1 cellular context compared by ENCODE assay signal in genomic region chr22:23103199-23103954, GRCh38.
TF ChIP-seq lines count a peak whose summit lies in the region.

No MANE protein-coding gene starts in this region.

TF ChIP-seq in K562, 482 proteins besides CTCF, POLR2A, EP300 and RAD21 (continues in another document):
- no peak for TF ChIP-seq ETS2 (tag; IDR thresholded peaks at IDR 0.05; ENCODE audit: borderline replicate concordance, poor library complexity, severe bottlenecking)
- TF ChIP-seq, protein P1, sequence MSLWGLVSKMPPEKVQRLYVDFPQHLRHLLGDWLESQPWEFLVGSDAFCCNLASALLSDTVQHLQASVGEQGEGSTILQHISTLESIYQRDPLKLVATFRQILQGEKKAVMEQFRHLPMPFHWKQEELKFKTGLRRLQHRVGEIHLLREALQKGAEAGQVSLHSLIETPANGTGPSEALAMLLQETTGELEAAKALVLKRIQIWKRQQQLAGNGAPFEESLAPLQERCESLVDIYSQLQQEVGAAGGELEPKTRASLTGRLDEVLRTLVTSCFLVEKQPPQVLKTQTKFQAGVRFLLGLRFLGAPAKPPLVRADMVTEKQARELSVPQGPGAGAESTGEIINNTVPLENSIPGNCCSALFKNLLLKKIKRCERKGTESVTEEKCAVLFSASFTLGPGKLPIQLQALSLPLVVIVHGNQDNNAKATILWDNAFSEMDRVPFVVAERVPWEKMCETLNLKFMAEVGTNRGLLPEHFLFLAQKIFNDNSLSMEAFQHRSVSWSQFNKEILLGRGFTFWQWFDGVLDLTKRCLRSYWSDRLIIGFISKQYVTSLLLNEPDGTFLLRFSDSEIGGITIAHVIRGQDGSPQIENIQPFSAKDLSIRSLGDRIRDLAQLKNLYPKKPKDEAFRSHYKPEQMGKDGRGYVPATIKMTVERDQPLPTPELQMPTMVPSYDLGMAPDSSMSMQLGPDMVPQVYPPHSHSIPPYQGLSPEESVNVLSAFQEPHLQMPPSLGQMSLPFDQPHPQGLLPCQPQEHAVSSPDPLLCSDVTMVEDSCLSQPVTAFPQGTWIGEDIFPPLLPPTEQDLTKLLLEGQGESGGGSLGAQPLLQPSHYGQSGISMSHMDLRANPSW (CRISPR knock-in tag; IDR thresholded peaks at IDR 0.05): peak; percentile 29; the same call in 1 of the 2 replicates
- TF ChIP-seq ZBED1 (IDR thresholded peaks at IDR 0.05): no peak
- TF ChIP-seq, protein P2, sequence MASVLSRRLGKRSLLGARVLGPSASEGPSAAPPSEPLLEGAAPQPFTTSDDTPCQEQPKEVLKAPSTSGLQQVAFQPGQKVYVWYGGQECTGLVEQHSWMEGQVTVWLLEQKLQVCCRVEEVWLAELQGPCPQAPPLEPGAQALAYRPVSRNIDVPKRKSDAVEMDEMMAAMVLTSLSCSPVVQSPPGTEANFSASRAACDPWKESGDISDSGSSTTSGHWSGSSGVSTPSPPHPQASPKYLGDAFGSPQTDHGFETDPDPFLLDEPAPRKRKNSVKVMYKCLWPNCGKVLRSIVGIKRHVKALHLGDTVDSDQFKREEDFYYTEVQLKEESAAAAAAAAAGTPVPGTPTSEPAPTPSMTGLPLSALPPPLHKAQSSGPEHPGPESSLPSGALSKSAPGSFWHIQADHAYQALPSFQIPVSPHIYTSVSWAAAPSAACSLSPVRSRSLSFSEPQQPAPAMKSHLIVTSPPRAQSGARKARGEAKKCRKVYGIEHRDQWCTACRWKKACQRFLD (CRISPR knock-in tag; IDR thresholded peaks at IDR 0.05): no peak
- TF ChIP-seq CEBPG (CRISPR knock-in tag; IDR thresholded peaks at IDR 0.05): no peak
- no peak for TF ChIP-seq CEBPG (tag; conservative IDR thresholded peaks at IDR 0.05 in 1 of 2, IDR thresholded peaks at IDR 0.05 in 1 of 2)
- no peak for TF ChIP-seq MYNN (IDR thresholded peaks at IDR 0.05)
- peak; percentile 62; the same call in 1 of the 2 replicates for TF ChIP-seq MYNN (CRISPR knock-in tag; IDR thresholded peaks at IDR 0.05)
- TF ChIP-seq ZNF174 (CRISPR knock-in tag; IDR thresholded peaks at IDR 0.05): no peak
- no peak for TF ChIP-seq ZNF277 (CRISPR knock-in tag; IDR thresholded peaks at IDR 0.05; ENCODE audit: borderline replicate concordance)
- no peak for TF ChIP-seq IRF9 (tag; IDR thresholded peaks at IDR 0.05)
- TF ChIP-seq TRIM28 (IDR thresholded peaks at IDR 0.05): no peak
- no peak for TF ChIP-seq CBX8 (IDR thresholded peaks at IDR 0.05; ENCODE audit: borderline replicate concordance, extremely low read depth, low read depth, low read length, poor library complexity, severe bottlenecking)
- TF ChIP-seq TAF9B (IDR thresholded peaks at IDR 0.05; ENCODE audit: partially characterized antibody): no peak
- TF ChIP-seq, protein P3, sequence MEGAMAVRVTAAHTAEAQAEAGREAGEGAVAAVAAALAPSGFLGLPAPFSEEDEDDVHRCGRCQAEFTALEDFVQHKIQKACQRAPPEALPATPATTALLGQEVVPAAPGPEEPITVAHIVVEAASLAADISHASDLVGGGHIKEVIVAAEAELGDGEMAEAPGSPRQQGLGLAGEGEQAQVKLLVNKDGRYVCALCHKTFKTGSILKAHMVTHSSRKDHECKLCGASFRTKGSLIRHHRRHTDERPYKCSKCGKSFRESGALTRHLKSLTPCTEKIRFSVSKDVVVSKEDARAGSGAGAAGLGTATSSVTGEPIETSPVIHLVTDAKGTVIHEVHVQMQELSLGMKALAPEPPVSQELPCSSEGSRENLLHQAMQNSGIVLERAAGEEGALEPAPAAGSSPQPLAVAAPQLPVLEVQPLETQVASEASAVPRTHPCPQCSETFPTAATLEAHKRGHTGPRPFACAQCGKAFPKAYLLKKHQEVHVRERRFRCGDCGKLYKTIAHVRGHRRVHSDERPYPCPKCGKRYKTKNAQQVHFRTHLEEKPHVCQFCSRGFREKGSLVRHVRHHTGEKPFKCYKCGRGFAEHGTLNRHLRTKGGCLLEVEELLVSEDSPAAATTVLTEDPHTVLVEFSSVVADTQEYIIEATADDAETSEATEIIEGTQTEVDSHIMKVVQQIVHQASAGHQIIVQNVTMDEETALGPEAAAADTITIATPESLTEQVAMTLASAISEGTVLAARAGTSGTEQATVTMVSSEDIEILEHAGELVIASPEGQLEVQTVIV (CRISPR knock-in tag; IDR thresholded peaks at IDR 0.05; ENCODE audit: borderline replicate concordance): no peak
- TF ChIP-seq CREB1 (IDR thresholded peaks at IDR 0.05): no peak
- no peak for TF ChIP-seq CREB1 (CRISPR knock-in tag; IDR thresholded peaks at IDR 0.05)
- TF ChIP-seq YY1 (IDR thresholded peaks at IDR 0.05; ENCODE audit: borderline replicate concordance in 1 of 3, control insufficient read depth in 1 of 3, extremely low read depth in 1 of 3, insufficient read depth in 3 of 3, insufficient read length in 1 of 3, insufficient replicate concordance in 2 of 3, low read depth in 1 of 3, low read length in 2 of 3): peak in 1 of 3 experiments; percentile 15
- TF ChIP-seq, protein P4, sequence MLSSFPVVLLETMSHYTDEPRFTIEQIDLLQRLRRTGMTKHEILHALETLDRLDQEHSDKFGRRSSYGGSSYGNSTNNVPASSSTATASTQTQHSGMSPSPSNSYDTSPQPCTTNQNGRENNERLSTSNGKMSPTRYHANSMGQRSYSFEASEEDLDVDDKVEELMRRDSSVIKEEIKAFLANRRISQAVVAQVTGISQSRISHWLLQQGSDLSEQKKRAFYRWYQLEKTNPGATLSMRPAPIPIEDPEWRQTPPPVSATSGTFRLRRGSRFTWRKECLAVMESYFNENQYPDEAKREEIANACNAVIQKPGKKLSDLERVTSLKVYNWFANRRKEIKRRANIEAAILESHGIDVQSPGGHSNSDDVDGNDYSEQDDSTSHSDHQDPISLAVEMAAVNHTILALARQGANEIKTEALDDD (IDR thresholded peaks at IDR 0.05): no peak
- TF ChIP-seq CBX3 (IDR thresholded peaks at IDR 0.05; ENCODE audit: borderline replicate concordance in 1 of 2, low read length in 2 of 2): no peak
- TF ChIP-seq, protein P5, sequence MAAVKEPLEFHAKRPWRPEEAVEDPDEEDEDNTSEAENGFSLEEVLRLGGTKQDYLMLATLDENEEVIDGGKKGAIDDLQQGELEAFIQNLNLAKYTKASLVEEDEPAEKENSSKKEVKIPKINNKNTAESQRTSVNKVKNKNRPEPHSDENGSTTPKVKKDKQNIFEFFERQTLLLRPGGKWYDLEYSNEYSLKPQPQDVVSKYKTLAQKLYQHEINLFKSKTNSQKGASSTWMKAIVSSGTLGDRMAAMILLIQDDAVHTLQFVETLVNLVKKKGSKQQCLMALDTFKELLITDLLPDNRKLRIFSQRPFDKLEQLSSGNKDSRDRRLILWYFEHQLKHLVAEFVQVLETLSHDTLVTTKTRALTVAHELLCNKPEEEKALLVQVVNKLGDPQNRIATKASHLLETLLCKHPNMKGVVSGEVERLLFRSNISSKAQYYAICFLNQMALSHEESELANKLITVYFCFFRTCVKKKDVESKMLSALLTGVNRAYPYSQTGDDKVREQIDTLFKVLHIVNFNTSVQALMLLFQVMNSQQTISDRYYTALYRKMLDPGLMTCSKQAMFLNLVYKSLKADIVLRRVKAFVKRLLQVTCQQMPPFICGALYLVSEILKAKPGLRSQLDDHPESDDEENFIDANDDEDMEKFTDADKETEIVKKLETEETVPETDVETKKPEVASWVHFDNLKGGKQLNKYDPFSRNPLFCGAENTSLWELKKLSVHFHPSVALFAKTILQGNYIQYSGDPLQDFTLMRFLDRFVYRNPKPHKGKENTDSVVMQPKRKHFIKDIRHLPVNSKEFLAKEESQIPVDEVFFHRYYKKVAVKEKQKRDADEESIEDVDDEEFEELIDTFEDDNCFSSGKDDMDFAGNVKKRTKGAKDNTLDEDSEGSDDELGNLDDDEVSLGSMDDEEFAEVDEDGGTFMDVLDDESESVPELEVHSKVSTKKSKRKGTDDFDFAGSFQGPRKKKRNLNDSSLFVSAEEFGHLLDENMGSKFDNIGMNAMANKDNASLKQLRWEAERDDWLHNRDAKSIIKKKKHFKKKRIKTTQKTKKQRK (IDR thresholded peaks at IDR 0.05; ENCODE audit: borderline replicate concordance, low read depth, low read length): 0 out of 2 replicates have a peak, but pooled peaks have one; percentile 18
- no peak for TF ChIP-seq JUN (IDR thresholded peaks at IDR 0.05; ENCODE audit: borderline replicate concordance, low read depth, low read length)
- no peak for TF ChIP-seq JUN (CRISPR knock-in tag; IDR thresholded peaks at IDR 0.05; ENCODE audit: borderline replicate concordance)
- no peak for TF ChIP-seq TARDBP (IDR thresholded peaks at IDR 0.05)
- TF ChIP-seq CBX5 (IDR thresholded peaks at IDR 0.05; ENCODE audit: borderline replicate concordance, low read depth): no peak
- peak; percentile 55; the same call in 1 of the 2 replicates for TF ChIP-seq MCM5 (IDR thresholded peaks at IDR 0.05; ENCODE audit: low read depth)
- no peak for TF ChIP-seq ZNF586 (CRISPR knock-in tag; conservative IDR thresholded peaks at IDR 0.05)
- TF ChIP-seq ZNF766 (CRISPR knock-in tag; conservative IDR thresholded peaks at IDR 0.05): no peak
- no peak for TF ChIP-seq TRIM24 (IDR thresholded peaks at IDR 0.05)
- TF ChIP-seq NKRF (IDR thresholded peaks at IDR 0.05; ENCODE audit: borderline replicate concordance): no peak
- TF ChIP-seq MEF2D (tag; conservative IDR thresholded peaks at IDR 0.05; ENCODE audit: low read depth): no peak
- TF ChIP-seq HMGXB4 (CRISPR knock-in tag; IDR thresholded peaks at IDR 0.05): 0 out of 2 replicates have a peak, but pooled peaks have one; percentile 2
- no peak for TF ChIP-seq ZBTB43 (CRISPR knock-in tag; IDR thresholded peaks at IDR 0.05)
- TF ChIP-seq, protein P6, sequence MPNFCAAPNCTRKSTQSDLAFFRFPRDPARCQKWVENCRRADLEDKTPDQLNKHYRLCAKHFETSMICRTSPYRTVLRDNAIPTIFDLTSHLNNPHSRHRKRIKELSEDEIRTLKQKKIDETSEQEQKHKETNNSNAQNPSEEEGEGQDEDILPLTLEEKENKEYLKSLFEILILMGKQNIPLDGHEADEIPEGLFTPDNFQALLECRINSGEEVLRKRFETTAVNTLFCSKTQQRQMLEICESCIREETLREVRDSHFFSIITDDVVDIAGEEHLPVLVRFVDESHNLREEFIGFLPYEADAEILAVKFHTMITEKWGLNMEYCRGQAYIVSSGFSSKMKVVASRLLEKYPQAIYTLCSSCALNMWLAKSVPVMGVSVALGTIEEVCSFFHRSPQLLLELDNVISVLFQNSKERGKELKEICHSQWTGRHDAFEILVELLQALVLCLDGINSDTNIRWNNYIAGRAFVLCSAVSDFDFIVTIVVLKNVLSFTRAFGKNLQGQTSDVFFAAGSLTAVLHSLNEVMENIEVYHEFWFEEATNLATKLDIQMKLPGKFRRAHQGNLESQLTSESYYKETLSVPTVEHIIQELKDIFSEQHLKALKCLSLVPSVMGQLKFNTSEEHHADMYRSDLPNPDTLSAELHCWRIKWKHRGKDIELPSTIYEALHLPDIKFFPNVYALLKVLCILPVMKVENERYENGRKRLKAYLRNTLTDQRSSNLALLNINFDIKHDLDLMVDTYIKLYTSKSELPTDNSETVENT (CRISPR knock-in tag; IDR thresholded peaks at IDR 0.05): peak; percentile 64; the same call in 1 of the 2 replicates
- TF ChIP-seq SRF (CRISPR knock-in tag; IDR thresholded peaks at IDR 0.05): no peak
